ENCODE assay signal across 31 cellular contexts in the genomic region with DNA sequence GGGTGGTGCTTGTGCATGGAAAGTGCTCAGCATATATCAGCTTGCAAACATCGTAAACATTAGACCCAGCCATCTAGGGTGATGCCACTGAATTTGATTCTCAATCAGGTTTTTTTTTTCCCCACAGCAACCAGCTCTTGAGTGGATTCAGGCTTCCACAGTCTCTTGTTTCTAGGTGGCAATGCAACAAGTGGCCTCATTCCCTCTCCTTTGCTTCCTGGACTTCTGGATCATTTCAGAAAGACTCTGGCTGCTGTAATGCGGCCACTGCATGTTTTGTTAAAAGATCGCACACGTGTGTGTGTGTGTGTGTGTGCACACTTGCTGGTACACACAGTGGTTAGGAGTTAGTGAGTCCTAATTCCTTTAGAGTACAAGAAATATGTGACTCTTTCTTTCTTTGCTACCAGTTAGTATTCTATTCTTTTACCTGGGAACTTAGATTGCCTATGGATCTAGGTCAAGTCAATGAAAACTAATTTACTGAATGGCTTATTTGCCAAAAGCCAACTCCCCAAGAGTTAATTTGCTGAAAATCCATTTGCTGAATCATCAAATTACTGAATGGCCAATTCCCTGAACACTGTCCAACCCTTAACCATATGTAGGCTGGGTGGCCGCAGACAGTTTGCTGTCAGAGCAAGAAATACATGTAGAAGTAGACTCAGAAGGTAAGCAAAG.
"Had no signal": no experiment of that assay in that cellular context is flagged by ENCODE, and none has a peak within 500 bp of the region (broad histone marks: within the 10 kb centered on the region; RNA-seq: fewer than 3 reads in every experiment).

No MANE protein-coding gene starts in this region.

- H3K4me1 ChIP-seq: left lung, pancreas, prostate gland, sigmoid colon, spleen, tibial nerve, uterus had no signal

- H3K4me3 ChIP-seq: left lung, lower lobe of right lung, mucosa of descending colon, pancreas, prostate gland, sigmoid colon, spleen, tibial nerve, uterus had no signal

- DNase-seq: hypothalamus; immature natural killer cell; kidney; left colon; left lung; lower lobe of right lung; mammary epithelial cell; mesenchymal stem cell; mucosa of descending colon; naive thymus-derived CD4-positive, alpha-beta T cell; nucleus accumbens; pancreas; posterior cingulate gyrus; retina; right cardiac atrium; sigmoid colon; small intestine; spleen; stimulated activated CD4-positive, alpha-beta T cell treated with anti-CD3 and anti-CD28 coated beads, Interleukin-4, amount 100 ng/mL, for 24 hours; stimulated activated naive CD4-positive, alpha-beta T cell treated with Interleukin-2 at 50 U/mL for 16 hours; stimulated activated naive CD8-positive, alpha-beta T cell treated with anti-CD3 and anti-CD28 coated beads, Interleukin-15, amount 100 ng/mL, for 72 hours; substantia nigra; uterus had no signal

- H3K9me3 ChIP-seq: left lung, lower lobe of right lung, mucosa of descending colon, pancreas, prostate gland, sigmoid colon, spleen, tibial nerve, uterus had no signal

- H3K36me3 Mint-ChIP-seq: immature natural killer cell; mesothelial cell of epicardium; naive thymus-derived CD4-positive, alpha-beta T cell; natural killer cell treated with Interleukin-12 subunit alpha and Interleukin-12 subunit beta and Interleukin-15 and Interleukin-18, amount 100 ng/mL, for 72 hours; stimulated activated effector memory CD8-positive, alpha-beta T cell treated with anti-CD3 and anti-CD28 coated beads, Interleukin-12 subunit alpha, Interleukin-12 subunit beta, amount 100 ng/mL, for 72 hours; type B pancreatic cell had no signal

- FAIRE-seq: islet of Langerhans, kidney, pancreas, small intestine had no signal

- H3K36me3 ChIP-seq: left lung, lower lobe of right lung, pancreas, prostate gland, sigmoid colon, spleen, tibial nerve, uterus had no signal

- H3K27ac ChIP-seq: left lung, lower lobe of right lung, pancreas, prostate gland, sigmoid colon, spleen, tibial nerve, uterus had no signal

- H3K9me3 Mint-ChIP-seq: immature natural killer cell; mesothelial cell of epicardium; naive thymus-derived CD4-positive, alpha-beta T cell; natural killer cell treated with Interleukin-12 subunit alpha and Interleukin-12 subunit beta and Interleukin-15 and Interleukin-18, amount 100 ng/mL, for 72 hours; neural crest cell; stimulated activated effector memory CD8-positive, alpha-beta T cell treated with anti-CD3 and anti-CD28 coated beads, Interleukin-12 subunit alpha, Interleukin-12 subunit beta, amount 100 ng/mL, for 72 hours; stimulated activated naive CD8-positive, alpha-beta T cell treated with anti-CD3 and anti-CD28 coated beads, Interleukin-15, amount 100 ng/mL, for 72 hours; type B pancreatic cell had no signal

- H3K27me3 ChIP-seq: pancreas, uterus had no signal

- H3K4me1 Mint-ChIP-seq: immature natural killer cell; mesothelial cell of epicardium; neural crest cell; stimulated activated effector memory CD8-positive, alpha-beta T cell treated with anti-CD3 and anti-CD28 coated beads, Interleukin-12 subunit alpha, Interleukin-12 subunit beta, amount 100 ng/mL, for 72 hours; stimulated activated naive CD8-positive, alpha-beta T cell treated with anti-CD3 and anti-CD28 coated beads, Interleukin-15, amount 100 ng/mL, for 72 hours had no signal

- ATAC-seq: left colon; left lung; lower lobe of right lung; mucosa of descending colon; naive thymus-derived CD4-positive, alpha-beta T cell; natural killer cell treated with Interleukin-12 subunit alpha and Interleukin-12 subunit beta and Interleukin-15 and Interleukin-18, amount 100 ng/mL, for 72 hours; pancreas; right cardiac atrium; stimulated activated effector memory CD8-positive, alpha-beta T cell treated with anti-CD3 and anti-CD28 coated beads, Interleukin-12 subunit alpha, Interleukin-12 subunit beta, amount 100 ng/mL, for 72 hours; stimulated activated naive CD8-positive, alpha-beta T cell treated with anti-CD3 and anti-CD28 coated beads, Interleukin-15, amount 100 ng/mL, for 72 hours had no signal

- H3K4me3 Mint-ChIP-seq: immature natural killer cell; mesothelial cell of epicardium; naive thymus-derived CD4-positive, alpha-beta T cell; natural killer cell treated with Interleukin-12 subunit alpha and Interleukin-12 subunit beta and Interleukin-15 and Interleukin-18, amount 100 ng/mL, for 72 hours; neural crest cell; stimulated activated effector memory CD8-positive, alpha-beta T cell treated with anti-CD3 and anti-CD28 coated beads, Interleukin-12 subunit alpha, Interleukin-12 subunit beta, amount 100 ng/mL, for 72 hours; stimulated activated naive CD8-positive, alpha-beta T cell treated with anti-CD3 and anti-CD28 coated beads, Interleukin-15, amount 100 ng/mL, for 72 hours; type B pancreatic cell had no signal

- H3K27ac Mint-ChIP-seq: immature natural killer cell; mesothelial cell of epicardium; naive thymus-derived CD4-positive, alpha-beta T cell; natural killer cell treated with Interleukin-12 subunit alpha and Interleukin-12 subunit beta and Interleukin-15 and Interleukin-18, amount 100 ng/mL, for 72 hours; stimulated activated effector memory CD8-positive, alpha-beta T cell treated with anti-CD3 and anti-CD28 coated beads, Interleukin-12 subunit alpha, Interleukin-12 subunit beta, amount 100 ng/mL, for 72 hours; stimulated activated naive CD8-positive, alpha-beta T cell treated with anti-CD3 and anti-CD28 coated beads, Interleukin-15, amount 100 ng/mL, for 72 hours; type B pancreatic cell had no signal
